ENCODE assay signal across 1 cellular context in the genomic region with DNA sequence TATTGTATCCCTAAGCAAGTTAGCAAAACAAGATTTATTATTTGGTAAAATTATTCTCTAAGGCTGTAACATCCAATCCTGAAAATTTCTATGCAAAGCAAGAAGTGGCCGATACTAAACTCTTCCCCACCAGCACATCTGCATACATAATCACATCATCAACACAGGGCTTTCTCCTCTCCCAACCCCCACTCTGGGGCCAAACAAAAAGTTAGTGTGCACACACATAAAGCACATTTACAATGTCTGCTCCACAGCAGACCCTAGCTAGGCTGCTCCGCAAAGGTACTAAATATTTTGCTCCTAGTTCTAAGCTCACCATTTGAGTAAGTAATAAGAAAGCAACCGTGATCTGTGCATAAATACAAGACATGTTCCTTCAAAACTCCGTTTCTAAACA.
TF ChIP-seq lines count a peak whose summit lies in the region.

No MANE protein-coding gene starts in this region.

TF ChIP-seq in IMR-90, 13 proteins besides CTCF, POLR2A, EP300 and RAD21 (continued from another document):
- TF ChIP-seq, protein P1, sequence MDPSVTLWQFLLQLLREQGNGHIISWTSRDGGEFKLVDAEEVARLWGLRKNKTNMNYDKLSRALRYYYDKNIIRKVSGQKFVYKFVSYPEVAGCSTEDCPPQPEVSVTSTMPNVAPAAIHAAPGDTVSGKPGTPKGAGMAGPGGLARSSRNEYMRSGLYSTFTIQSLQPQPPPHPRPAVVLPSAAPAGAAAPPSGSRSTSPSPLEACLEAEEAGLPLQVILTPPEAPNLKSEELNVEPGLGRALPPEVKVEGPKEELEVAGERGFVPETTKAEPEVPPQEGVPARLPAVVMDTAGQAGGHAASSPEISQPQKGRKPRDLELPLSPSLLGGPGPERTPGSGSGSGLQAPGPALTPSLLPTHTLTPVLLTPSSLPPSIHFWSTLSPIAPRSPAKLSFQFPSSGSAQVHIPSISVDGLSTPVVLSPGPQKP (IDR thresholded peaks at IDR 0.05; ENCODE audit: borderline replicate concordance, low read depth, low read length) = no peak
- no peak for TF ChIP-seq FOS (IDR thresholded peaks at IDR 0.05; ENCODE audit: low read depth, low read length)
- no peak for TF ChIP-seq SMC3 (IDR thresholded peaks at IDR 0.05; ENCODE audit: low read depth, low read length)
- TF ChIP-seq, protein P2, sequence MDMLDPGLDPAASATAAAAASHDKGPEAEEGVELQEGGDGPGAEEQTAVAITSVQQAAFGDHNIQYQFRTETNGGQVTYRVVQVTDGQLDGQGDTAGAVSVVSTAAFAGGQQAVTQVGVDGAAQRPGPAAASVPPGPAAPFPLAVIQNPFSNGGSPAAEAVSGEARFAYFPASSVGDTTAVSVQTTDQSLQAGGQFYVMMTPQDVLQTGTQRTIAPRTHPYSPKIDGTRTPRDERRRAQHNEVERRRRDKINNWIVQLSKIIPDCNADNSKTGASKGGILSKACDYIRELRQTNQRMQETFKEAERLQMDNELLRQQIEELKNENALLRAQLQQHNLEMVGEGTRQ (IDR thresholded peaks at IDR 0.05; ENCODE audit: low read depth, low read length) = no peak
